ENCODE assay signal across 24 cellular contexts in genomic region chr14:54621686-54622085, GRCh38.
"Had no signal": no experiment of that assay in that cellular context is flagged by ENCODE, and none has a peak within 500 bp of the region (broad histone marks: within the 10 kb centered on the region; RNA-seq: fewer than 3 reads in every experiment).

No MANE protein-coding gene starts in this region.

- H3K4me1 ChIP-seq: prostate gland had no signal

- H3K36me3 Mint-ChIP-seq: activated naive CD8-positive, alpha-beta T cell; naive B cell had no signal

- H3K27me3 ChIP-seq: cardiac muscle cell, esophagus squamous epithelium, gastroesophageal sphincter, heart left ventricle, upper lobe of right lung had no signal

- DNase-seq: activated CD4-positive, alpha-beta memory T cell treated with anti-CD3 and anti-CD28 coated beads for 36 hours; activated CD4-positive, alpha-beta T cell treated with anti-CD3 and anti-CD28 coated beads for 36 hours; activated T-cell treated with anti-CD3 and anti-CD28 coated beads for 4 hours; amniotic stem cell; dermis blood vessel endothelial cell; effector memory CD4-positive, alpha-beta T cell; esophagus squamous epithelium; heart left ventricle; immature natural killer cell; left ventricle myocardium superior; mucosa of descending colon; naive B cell; right cardiac atrium; stimulated activated CD4-positive, alpha-beta T cell treated with anti-CD3 and anti-CD28 coated beads, Interleukin-4, amount 100 ng/mL, for 1 hour; upper lobe of right lung had no signal

- H3K4me3 Mint-ChIP-seq: activated CD4-positive, alpha-beta memory T cell treated with anti-CD3 and anti-CD28 coated beads for 36 hours; activated CD4-positive, alpha-beta T cell treated with anti-CD3 and anti-CD28 coated beads for 36 hours; activated naive CD8-positive, alpha-beta T cell; activated T-helper 1 cell treated with anti-CD3 and anti-CD28 coated beads, Interleukin-12 subunit alpha, Interleukin-12 subunit beta, Interleukin-2, Interleukin-4 antibody, amounts not matched to agents 30 ng/mL and 10 ng/mL and 1 ng/mL, durations not matched to agents 14 hours and 24 hours and 36 hours; immature natural killer cell; naive B cell; neural crest cell; T-helper 2 cell treated with Interferon-gamma antibody and Interleukin-4, amounts not matched to agents 5 μg/mL and 100 μg/mL, for 36 hours had no signal

- H3K27ac Mint-ChIP-seq: activated CD4-positive, alpha-beta memory T cell treated with anti-CD3 and anti-CD28 coated beads for 36 hours; activated CD4-positive, alpha-beta T cell treated with anti-CD3 and anti-CD28 coated beads for 36 hours; activated naive CD8-positive, alpha-beta T cell; activated T-helper 1 cell treated with anti-CD3 and anti-CD28 coated beads, Interleukin-12 subunit alpha, Interleukin-12 subunit beta, Interleukin-2, Interleukin-4 antibody, amounts not matched to agents 30 ng/mL and 10 ng/mL and 1 ng/mL, durations not matched to agents 14 hours and 24 hours and 36 hours; immature natural killer cell; T-helper 2 cell treated with Interferon-gamma antibody and Interleukin-4, amounts not matched to agents 5 μg/mL and 100 μg/mL, for 36 hours had no signal

- H3K9me3 ChIP-seq: esophagus squamous epithelium, gastroesophageal sphincter, mucosa of descending colon, prostate gland, thoracic aorta, upper lobe of right lung had no signal

- H3K27me3 Mint-ChIP-seq: activated CD4-positive, alpha-beta memory T cell treated with anti-CD3 and anti-CD28 coated beads for 36 hours; activated CD4-positive, alpha-beta T cell treated with anti-CD3 and anti-CD28 coated beads for 36 hours; activated naive CD8-positive, alpha-beta T cell; naive B cell had no signal

- H3K4me3 ChIP-seq: cardiac muscle cell, esophagus squamous epithelium, gastroesophageal sphincter, heart left ventricle, mucosa of descending colon, prostate gland, skin epidermis, thoracic aorta, upper lobe of right lung had no signal

- H3K36me3 ChIP-seq: cardiac muscle cell, esophagus squamous epithelium, gastroesophageal sphincter, heart left ventricle, prostate gland, thoracic aorta, upper lobe of right lung had no signal

- H3K9me3 Mint-ChIP-seq: immature natural killer cell had no signal

- ATAC-seq: gastroesophageal sphincter, left ventricle myocardium superior, mucosa of descending colon, right cardiac atrium, upper lobe of right lung had no signal
